ENCODE assay signal across 6 cellular contexts in genomic region chr18:37716106-37716708, GRCh38.
"Had no signal": no experiment of that assay in that cellular context is flagged by ENCODE, and none has a peak within 500 bp of the region (broad histone marks: within the 10 kb centered on the region; RNA-seq: fewer than 3 reads in every experiment).

No MANE protein-coding gene starts in this region.

- ATAC-seq: GM23338, HepG2 had no signal

- H3K4me2 ChIP-seq: GM23338 had no signal

- H3K27ac ChIP-seq: HL-60 had no signal

- DNase-seq: H9, HCEC 1CT, KBM-7 had no signal

- H2AFZ ChIP-seq: GM23338 had no signal

- H3K4me3 ChIP-seq: GM23338 had no signal
